In the genomic region with DNA sequence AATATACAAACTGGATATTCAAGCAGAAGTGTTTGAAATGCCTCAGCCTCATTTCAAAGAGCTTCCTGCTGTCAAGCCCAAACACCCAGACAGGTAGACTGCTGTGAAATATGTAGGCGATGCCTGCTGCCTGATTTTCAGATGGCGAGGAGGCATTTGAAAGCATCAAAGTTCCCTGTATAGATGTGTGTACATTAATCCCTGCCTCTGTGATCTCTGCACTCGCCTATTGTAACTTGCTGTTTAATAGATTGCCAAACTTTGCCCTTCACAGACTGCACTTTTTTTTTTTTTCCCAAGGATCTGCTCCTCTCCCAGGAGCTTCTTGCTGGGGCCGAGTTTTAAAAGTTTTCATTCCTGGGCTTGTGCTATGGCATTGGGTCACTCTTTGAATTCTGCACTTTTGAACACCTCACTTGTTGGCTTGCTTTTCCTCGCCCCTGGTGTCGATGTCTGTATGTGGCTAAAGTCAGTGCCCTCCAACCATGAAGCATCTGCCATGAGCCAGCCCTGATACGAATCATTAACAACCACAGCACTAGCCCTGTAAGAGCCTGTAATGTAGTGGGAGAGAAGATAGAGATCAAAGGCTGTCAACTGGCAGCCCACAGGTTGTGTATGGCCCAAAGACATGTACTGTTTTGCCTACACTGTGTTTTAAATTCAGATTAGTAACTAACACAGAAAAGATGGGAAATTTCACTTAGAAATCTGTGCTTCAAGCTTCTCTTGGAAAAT, we compare ENCODE assay signal across 17 cellular contexts.
"Had no signal": no experiment of that assay in that cellular context is flagged by ENCODE, and none has a peak within 500 bp of the region (broad histone marks: within the 10 kb centered on the region; RNA-seq: fewer than 3 reads in every experiment).

No MANE protein-coding gene starts in this region.

- H3K27ac ChIP-seq: cardiac muscle cell, lower lobe of right lung, right atrium auricular region, stomach, upper lobe of left lung had no signal

- H3K9me3 Mint-ChIP-seq: dendritic cell treated with granulocyte-macrophage colony-stimulating factor and Interleukin-4, amounts not matched to agents 40 ng/mL and 50 ng/mL, for 4 days had no signal

- H3K36me3 ChIP-seq: cardiac muscle cell, lower lobe of right lung, right atrium auricular region, stomach, upper lobe of left lung had no signal

- H3K27me3 Mint-ChIP-seq: activated naive CD8-positive, alpha-beta T cell; dendritic cell treated with granulocyte-macrophage colony-stimulating factor and Interleukin-4, amounts not matched to agents 40 ng/mL and 50 ng/mL, for 4 days; T-cell had no signal

- H3K4me3 ChIP-seq: cardiac muscle cell, lower lobe of right lung, right atrium auricular region, stomach, upper lobe of left lung had no signal

- H3K4me1 ChIP-seq: lower lobe of right lung, upper lobe of left lung had no signal

- DNase-seq: activated CD4-positive, alpha-beta T cell treated with anti-CD3 and anti-CD28 coated beads, Interleukin-2, amount 50 U/mL, for 1 hour; activated CD8-positive, alpha-beta memory T cell treated with anti-CD3 and anti-CD28 coated beads, Interleukin-2, amount 50 U/mL, for 4 hours; activated gamma-delta T cell; activated T-cell treated with anti-CD3 and anti-CD28 coated beads, Interleukin-2, amount 50 U/mL, for 48 hours; amygdala; effector memory CD4-positive, alpha-beta T cell; left cardiac atrium; lower lobe of right lung; stomach; T-cell; T-helper 9 cell; upper lobe of left lung had no signal

- H3K27ac Mint-ChIP-seq: activated naive CD8-positive, alpha-beta T cell; dendritic cell treated with granulocyte-macrophage colony-stimulating factor and Interleukin-4, amounts not matched to agents 40 ng/mL and 50 ng/mL, for 4 days; natural killer cell treated with Interleukin-12 subunit alpha and Interleukin-12 subunit beta and Interleukin-15 and Interleukin-18, amount 100 ng/mL, for 72 hours; T-cell had no signal

- ATAC-seq: left cardiac atrium; lower lobe of right lung; natural killer cell treated with Interleukin-12 subunit alpha and Interleukin-12 subunit beta and Interleukin-15 and Interleukin-18, amount 100 ng/mL, for 72 hours; T-cell had no signal

- H3K9me3 ChIP-seq: lower lobe of right lung, upper lobe of left lung had no signal

- H3K27me3 ChIP-seq: right atrium auricular region, stomach, upper lobe of left lung had no signal

- H3K4me3 Mint-ChIP-seq: activated naive CD8-positive, alpha-beta T cell; dendritic cell treated with granulocyte-macrophage colony-stimulating factor and Interleukin-4, amounts not matched to agents 40 ng/mL and 50 ng/mL, for 4 days; natural killer cell treated with Interleukin-12 subunit alpha and Interleukin-12 subunit beta and Interleukin-15 and Interleukin-18, amount 100 ng/mL, for 72 hours; T-cell had no signal
